1 cellular context compared by ENCODE assay signal in the genomic region with DNA sequence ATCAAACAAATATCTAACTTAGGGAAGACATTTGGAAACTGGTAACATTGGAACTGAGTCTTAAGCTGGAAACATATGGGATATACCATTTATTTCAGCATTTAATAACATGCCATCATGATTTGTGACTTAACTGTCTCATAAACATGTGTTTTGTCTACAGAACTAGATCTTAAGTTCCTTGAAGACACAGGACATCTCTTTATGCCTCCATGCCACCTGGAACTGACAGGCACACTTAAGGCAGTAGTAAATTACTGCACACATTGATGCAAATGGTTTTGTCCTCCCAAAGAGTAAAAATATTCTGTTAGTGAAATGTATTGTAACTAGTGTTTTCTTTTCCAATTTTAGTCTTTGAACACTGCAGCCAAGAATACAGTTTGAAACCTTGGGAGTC.
TF ChIP-seq lines count a peak whose summit lies in the region.

No MANE protein-coding gene starts in this region.

TF ChIP-seq in K562, 482 proteins besides CTCF, POLR2A, EP300 and RAD21:
- no peak for TF ChIP-seq NR2F6 (CRISPR knock-in tag; IDR thresholded peaks at IDR 0.05)
- TF ChIP-seq MEIS2 (IDR thresholded peaks at IDR 0.05; ENCODE audit: partially characterized antibody): peak; percentile 41
- TF ChIP-seq, protein P1, sequence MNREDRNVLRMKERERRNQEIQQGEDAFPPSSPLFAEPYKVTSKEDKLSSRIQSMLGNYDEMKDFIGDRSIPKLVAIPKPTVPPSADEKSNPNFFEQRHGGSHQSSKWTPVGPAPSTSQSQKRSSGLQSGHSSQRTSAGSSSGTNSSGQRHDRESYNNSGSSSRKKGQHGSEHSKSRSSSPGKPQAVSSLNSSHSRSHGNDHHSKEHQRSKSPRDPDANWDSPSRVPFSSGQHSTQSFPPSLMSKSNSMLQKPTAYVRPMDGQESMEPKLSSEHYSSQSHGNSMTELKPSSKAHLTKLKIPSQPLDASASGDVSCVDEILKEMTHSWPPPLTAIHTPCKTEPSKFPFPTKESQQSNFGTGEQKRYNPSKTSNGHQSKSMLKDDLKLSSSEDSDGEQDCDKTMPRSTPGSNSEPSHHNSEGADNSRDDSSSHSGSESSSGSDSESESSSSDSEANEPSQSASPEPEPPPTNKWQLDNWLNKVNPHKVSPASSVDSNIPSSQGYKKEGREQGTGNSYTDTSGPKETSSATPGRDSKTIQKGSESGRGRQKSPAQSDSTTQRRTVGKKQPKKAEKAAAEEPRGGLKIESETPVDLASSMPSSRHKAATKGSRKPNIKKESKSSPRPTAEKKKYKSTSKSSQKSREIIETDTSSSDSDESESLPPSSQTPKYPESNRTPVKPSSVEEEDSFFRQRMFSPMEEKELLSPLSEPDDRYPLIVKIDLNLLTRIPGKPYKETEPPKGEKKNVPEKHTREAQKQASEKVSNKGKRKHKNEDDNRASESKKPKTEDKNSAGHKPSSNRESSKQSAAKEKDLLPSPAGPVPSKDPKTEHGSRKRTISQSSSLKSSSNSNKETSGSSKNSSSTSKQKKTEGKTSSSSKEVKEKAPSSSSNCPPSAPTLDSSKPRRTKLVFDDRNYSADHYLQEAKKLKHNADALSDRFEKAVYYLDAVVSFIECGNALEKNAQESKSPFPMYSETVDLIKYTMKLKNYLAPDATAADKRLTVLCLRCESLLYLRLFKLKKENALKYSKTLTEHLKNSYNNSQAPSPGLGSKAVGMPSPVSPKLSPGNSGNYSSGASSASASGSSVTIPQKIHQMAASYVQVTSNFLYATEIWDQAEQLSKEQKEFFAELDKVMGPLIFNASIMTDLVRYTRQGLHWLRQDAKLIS (CRISPR knock-in tag; IDR thresholded peaks at IDR 0.05): no peak
- TF ChIP-seq, protein P2, sequence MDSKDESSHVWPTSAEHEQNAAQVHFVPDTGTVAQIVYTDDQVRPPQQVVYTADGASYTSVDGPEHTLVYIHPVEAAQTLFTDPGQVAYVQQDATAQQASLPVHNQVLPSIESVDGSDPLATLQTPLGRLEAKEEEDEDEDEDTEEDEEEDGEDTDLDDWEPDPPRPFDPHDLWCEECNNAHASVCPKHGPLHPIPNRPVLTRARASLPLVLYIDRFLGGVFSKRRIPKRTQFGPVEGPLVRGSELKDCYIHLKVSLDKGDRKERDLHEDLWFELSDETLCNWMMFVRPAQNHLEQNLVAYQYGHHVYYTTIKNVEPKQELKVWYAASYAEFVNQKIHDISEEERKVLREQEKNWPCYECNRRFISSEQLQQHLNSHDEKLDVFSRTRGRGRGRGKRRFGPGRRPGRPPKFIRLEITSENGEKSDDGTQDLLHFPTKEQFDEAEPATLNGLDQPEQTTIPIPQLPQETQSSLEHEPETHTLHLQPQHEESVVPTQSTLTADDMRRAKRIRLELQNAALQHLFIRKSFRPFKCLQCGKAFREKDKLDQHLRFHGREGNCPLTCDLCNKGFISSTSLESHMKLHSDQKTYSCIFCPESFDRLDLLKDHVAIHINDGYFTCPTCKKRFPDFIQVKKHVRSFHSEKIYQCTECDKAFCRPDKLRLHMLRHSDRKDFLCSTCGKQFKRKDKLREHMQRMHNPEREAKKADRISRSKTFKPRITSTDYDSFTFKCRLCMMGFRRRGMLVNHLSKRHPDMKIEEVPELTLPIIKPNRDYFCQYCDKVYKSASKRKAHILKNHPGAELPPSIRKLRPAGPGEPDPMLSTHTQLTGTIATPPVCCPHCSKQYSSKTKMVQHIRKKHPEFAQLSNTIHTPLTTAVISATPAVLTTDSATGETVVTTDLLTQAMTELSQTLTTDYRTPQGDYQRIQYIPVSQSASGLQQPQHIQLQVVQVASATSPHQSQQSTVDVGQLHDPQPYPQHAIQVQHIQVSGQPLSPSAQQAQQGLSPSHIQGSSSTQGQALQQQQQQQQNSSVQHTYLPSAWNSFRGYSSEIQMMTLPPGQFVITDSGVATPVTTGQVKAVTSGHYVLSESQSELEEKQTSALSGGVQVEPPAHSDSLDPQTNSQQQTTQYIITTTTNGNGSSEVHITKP (IDR thresholded peaks at IDR 0.05; ENCODE audit: partially characterized antibody): peak; percentile 90
- TF ChIP-seq, protein P3, sequence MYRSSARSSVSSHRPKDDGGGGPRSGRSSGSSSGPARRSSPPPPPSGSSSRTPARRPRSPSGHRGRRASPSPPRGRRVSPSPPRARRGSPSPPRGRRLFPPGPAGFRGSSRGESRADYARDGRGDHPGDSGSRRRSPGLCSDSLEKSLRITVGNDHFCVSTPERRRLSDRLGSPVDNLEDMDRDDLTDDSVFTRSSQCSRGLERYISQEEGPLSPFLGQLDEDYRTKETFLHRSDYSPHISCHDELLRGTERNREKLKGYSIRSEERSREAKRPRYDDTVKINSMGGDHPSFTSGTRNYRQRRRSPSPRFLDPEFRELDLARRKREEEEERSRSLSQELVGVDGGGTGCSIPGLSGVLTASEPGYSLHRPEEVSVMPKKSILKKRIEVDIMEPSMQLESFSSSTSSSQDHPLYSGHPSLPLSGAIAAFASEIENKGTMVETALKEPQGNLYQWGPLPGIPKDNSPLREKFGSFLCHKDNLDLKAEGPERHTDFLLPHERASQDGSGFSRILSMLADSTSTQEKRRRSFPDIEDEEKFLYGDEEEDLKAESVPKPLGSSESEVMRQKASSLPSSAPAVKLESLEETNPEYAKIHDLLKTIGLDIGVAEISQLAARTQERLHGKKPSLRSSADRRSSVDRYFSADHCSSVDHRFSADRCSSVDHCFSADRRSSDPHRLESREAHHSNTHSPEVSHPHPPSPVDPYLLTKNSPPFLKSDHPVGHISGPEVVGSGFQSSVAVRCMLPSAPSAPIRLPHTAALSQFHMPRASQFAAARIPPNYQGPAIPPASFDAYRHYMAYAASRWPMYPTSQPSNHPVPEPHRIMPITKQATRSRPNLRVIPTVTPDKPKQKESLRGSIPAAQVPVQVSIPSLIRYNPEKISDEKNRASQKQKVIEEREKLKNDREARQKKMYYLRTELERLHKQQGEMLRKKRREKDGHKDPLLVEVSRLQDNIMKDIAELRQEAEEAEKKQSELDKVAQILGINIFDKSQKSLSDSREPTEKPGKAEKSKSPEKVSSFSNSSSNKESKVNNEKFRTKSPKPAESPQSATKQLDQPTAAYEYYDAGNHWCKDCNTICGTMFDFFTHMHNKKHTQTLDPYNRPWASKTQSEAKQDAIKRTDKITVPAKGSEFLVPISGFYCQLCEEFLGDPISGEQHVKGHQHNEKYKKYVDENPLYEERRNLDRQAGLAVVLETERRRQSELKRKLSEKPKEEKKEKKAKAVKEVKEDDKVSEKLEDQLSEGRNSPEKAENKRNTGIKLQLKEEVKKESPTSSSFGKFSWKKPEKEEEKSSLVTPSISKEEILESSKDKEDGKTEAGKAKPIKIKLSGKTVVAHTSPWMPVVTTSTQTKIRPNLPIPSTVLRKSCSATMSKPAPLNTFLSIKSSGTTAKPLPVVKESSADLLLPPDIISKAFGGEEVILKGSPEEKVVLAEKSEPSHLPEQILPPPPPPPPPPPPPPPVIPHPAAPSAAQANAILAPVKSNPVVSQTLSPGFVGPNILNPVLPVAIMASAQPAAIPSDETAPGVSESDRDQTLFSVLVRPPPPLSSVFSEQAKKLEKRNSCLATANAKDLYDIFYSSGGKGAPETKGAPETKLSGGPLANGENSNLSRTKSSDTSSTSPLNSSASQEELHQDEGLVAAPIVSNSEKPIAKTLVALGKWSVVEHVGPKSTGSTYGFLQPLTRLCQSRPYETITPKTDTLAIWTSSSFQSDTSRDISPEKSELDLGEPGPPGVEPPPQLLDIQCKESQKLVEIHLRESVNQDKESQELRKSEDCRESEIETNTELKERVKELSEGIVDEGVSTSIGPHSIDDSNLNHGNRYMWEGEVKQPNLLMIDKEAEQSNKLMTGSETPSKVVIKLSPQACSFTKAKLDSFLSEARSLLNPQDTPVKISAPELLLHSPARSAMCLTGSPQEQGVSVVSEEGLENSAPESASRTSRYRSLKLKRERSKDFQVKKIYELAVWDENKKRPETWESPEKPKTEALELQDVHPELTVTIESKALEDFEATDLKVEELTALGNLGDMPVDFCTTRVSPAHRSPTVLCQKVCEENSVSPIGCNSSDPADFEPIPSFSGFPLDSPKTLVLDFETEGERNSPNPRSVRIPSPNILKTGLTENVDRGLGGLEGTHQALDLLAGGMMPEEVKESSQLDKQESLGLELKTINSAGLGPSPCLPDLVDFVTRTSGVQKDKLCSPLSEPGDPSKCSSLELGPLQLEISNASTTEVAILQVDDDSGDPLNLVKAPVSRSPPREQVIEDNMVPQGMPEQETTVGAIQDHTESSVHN (IDR thresholded peaks at IDR 0.05; ENCODE audit: borderline replicate concordance in 1 of 2, low read depth in 1 of 2): no peak
- TF ChIP-seq MAZ (CRISPR knock-in tag; conservative IDR thresholded peaks at IDR 0.05 in 1 of 2, IDR thresholded peaks at IDR 0.05 in 1 of 2): 0 out of 4 replicates have a peak, but pooled peaks of 1 of the 2 experiments have one; percentile 14
- TF ChIP-seq, protein P4, sequence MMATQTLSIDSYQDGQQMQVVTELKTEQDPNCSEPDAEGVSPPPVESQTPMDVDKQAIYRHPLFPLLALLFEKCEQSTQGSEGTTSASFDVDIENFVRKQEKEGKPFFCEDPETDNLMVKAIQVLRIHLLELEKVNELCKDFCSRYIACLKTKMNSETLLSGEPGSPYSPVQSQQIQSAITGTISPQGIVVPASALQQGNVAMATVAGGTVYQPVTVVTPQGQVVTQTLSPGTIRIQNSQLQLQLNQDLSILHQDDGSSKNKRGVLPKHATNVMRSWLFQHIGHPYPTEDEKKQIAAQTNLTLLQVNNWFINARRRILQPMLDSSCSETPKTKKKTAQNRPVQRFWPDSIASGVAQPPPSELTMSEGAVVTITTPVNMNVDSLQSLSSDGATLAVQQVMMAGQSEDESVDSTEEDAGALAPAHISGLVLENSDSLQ (IDR thresholded peaks at IDR 0.05): 0 out of 2 replicates have a peak, but pooled peaks have one; percentile 6
- no peak for TF ChIP-seq LARP7 (IDR thresholded peaks at IDR 0.05)
TF ChIP-seq in K562: peak in this region for 4.
